ENCODE assay signal across 8 cellular contexts in genomic region chr2:231395188-231396057, GRCh38. TPM values are rescaled to one million over a fixed set of nuclear protein-coding genes. Genes with fewer than 3 reads are reported as not detected.
A peak's percentile ranks its signal among the peaks of the same experiment; 100 is the strongest.
DNase-seq lines count a peak whose midpoint lies in the region; ATAC-seq and TF ChIP-seq lines count a peak whose summit lies in the region.

B3GNT7 (plus strand) TSS chr2:231395710; CDS start chr2:231395804, 94 bp downstream.

- peak within 1 kb of the TSS in 2 of 3 donors; percentile 10 to 33 for H3K27ac ChIP-seq in thyroid gland

- no peak for TF ChIP-seq POLR2A in thyroid gland (IDR thresholded peaks at IDR 0.05)

- peak in 1 of 2 donors; percentile 12 for ATAC-seq in activated T-cell treated with anti-CD3 and anti-CD28 coated beads, Interleukin-2, amount 50 U/mL, for 72 hours (replicated peaks in 1 of 2)

- H3K9me3 Mint-ChIP-seq in T-helper 1 cell treated with Interleukin-12 subunit alpha and Interleukin-12 subunit beta and Interleukin-4 antibody, amounts not matched to agents 30 μg/mL and 1 μg/mL, for 36 hours, result no peaks in the 10 kb centered on the region
- H3K9me3 Mint-ChIP-seq in activated T-cell treated with anti-CD3 and anti-CD28 coated beads, Interleukin-2, amount 50 U/mL, for 72 hours, result no peaks in the 10 kb centered on the region

- 16 to 23% methylated on average over 6 to 14 of the region's 95 CpGs for WGBS in thyroid gland, 2 donors

- DNase-seq in T-helper 1 cell (no peak), islet precursor cell (peak; percentile 61), thyroid gland (peak in 1 of 2 donors; percentile 24), NCI-H146 treated with DMSO at 0.1 percent for 48 hours (lab: John Stamatoyannopoulos, UW; ENCODE audit: unreplicated experiment) (no peak), NCI-H82 treated with DMSO at 0.1 percent for 48 hours (lab: John Stamatoyannopoulos, UW; ENCODE audit: unreplicated experiment) (no peak), OCI-M2 (lab: John Stamatoyannopoulos, UW; ENCODE audit: unreplicated experiment) (no peak)
- DNase-seq in activated T-cell treated with anti-CD3 and anti-CD28 coated beads, Interleukin-2, amount 50 U/mL, for 72 hours, result no peak

- TF ChIP-seq CTCF in thyroid gland (IDR thresholded peaks at IDR 0.05), result no peak

- peaks cover 2% of the 10 kb centered on the region for H3K36me3 Mint-ChIP-seq in T-helper 1 cell treated with Interleukin-12 subunit alpha and Interleukin-12 subunit beta and Interleukin-4 antibody, amounts not matched to agents 30 μg/mL and 1 μg/mL, for 36 hours (ENCODE audit: low read depth)
- no peaks in the 10 kb centered on the region for H3K36me3 Mint-ChIP-seq in activated T-cell treated with anti-CD3 and anti-CD28 coated beads, Interleukin-2, amount 50 U/mL, for 72 hours (ENCODE audit: insufficient read depth in 2 of 2)

- peak within 1 kb of the TSS in 1 of 3 donors; percentile 44 for H3K4me3 ChIP-seq in thyroid gland (replicated peaks in 1 of 3)

- H3K9me3 ChIP-seq in thyroid gland, result no peaks in the 10 kb centered on the region

- H3K4me3 Mint-ChIP-seq in T-helper 1 cell treated with Interleukin-12 subunit alpha and Interleukin-12 subunit beta and Interleukin-4 antibody, amounts not matched to agents 30 μg/mL and 1 μg/mL, for 36 hours, result peak within 1 kb of the TSS; percentile 21
- H3K4me3 Mint-ChIP-seq in activated T-cell treated with anti-CD3 and anti-CD28 coated beads, Interleukin-2, amount 50 U/mL, for 72 hours, result peak within 1 kb of the TSS; percentile 61 to 76

- H3K4me1 ChIP-seq in thyroid gland, result peaks cover 0 to 15% of the 10 kb centered on the region in 2 donors

- H3K4me1 Mint-ChIP-seq in T-helper 1 cell treated with Interleukin-12 subunit alpha and Interleukin-12 subunit beta and Interleukin-4 antibody, amounts not matched to agents 30 μg/mL and 1 μg/mL, for 36 hours (ENCODE audit: low read depth), result peaks cover 9% of the 10 kb centered on the region
- peaks cover 28% of the 10 kb centered on the region for H3K4me1 Mint-ChIP-seq in activated T-cell treated with anti-CD3 and anti-CD28 coated beads, Interleukin-2, amount 50 U/mL, for 72 hours (ENCODE audit: low read depth)

- H3K27ac Mint-ChIP-seq in T-helper 1 cell treated with Interleukin-12 subunit alpha and Interleukin-12 subunit beta and Interleukin-4 antibody, amounts not matched to agents 30 μg/mL and 1 μg/mL, for 36 hours, result no peak within 1 kb of the TSS
- no peak within 1 kb of the TSS for H3K27ac Mint-ChIP-seq in activated T-cell treated with anti-CD3 and anti-CD28 coated beads, Interleukin-2, amount 50 U/mL, for 72 hours

- intact Hi-C loops in thyroid gland (cut with DNase I), result no loop called here

- H3K27me3 Mint-ChIP-seq in T-helper 1 cell treated with Interleukin-12 subunit alpha and Interleukin-12 subunit beta and Interleukin-4 antibody, amounts not matched to agents 30 μg/mL and 1 μg/mL, for 36 hours (ENCODE audit: low read depth), result peaks cover 34% of the 10 kb centered on the region
- peaks cover 42% of the 10 kb centered on the region for H3K27me3 Mint-ChIP-seq in activated T-cell treated with anti-CD3 and anti-CD28 coated beads, Interleukin-2, amount 50 U/mL, for 72 hours (ENCODE audit: low read depth)

- no peaks in the 10 kb centered on the region for H3K27me3 ChIP-seq in thyroid gland

- H3K36me3 ChIP-seq in thyroid gland, result no peaks in the 10 kb centered on the region

RNA-seq across cellular contexts. Expression of gene B3GNT7, which starts in this region (rescaled TPM):
- under 1 TPM; 0.34 to 0.76 TPM for total RNA-seq in activated T-cell treated with anti-CD3 and anti-CD28 coated beads, Interleukin-2, amount 50 U/mL, for 72 hours
- 10 to 100 TPM in 1 of 4 donors, 1 to 10 TPM in 3; 6.5 to 19.2 (median 7.8) TPM for total RNA-seq in thyroid gland

Comparison
In these comparisons a context has a peak if more than half of its experiments do, and no peak if none do; other contexts are left out.
1. RNA of gene B3GNT7 (total RNA-seq): 6.5 to 19.2 TPM in thyroid gland; 0.34 to 0.76 TPM in activated T-cell treated with anti-CD3 and anti-CD28 coated beads, Interleukin-2, amount 50 U/mL, for 72 hours; every median in the first group is over 4 times any median in the second.